ENCODE assay signal across 18 cellular contexts in genomic region chr3:17154941-17155340, GRCh38.
"Had no signal": no experiment of that assay in that cellular context is flagged by ENCODE, and none has a peak within 500 bp of the region (broad histone marks: within the 10 kb centered on the region; RNA-seq: fewer than 3 reads in every experiment).

No MANE protein-coding gene starts in this region.

- H3K27ac Mint-ChIP-seq: activated CD4-positive, alpha-beta T cell treated with anti-CD3 and anti-CD28 coated beads, Interleukin-2, amount 10 ng/mL, durations not matched to agents 24 days and 14 days; memory B cell had no signal

- H3K4me3 Mint-ChIP-seq: activated CD4-positive, alpha-beta T cell treated with anti-CD3 and anti-CD28 coated beads, Interleukin-2, amount 10 ng/mL, durations not matched to agents 24 days and 14 days; memory B cell; nephron progenitor cell had no signal

- H3K9me3 ChIP-seq: SK-N-SH, testis, vagina had no signal

- ATAC-seq: activated naive CD4-positive, alpha-beta T cell treated with anti-CD3 and anti-CD28 coated beads, Interleukin-2, amount 50 U/mL, for 72 hours; sciatic nerve had no signal

- H3K27me3 ChIP-seq: testis, vagina had no signal

- H3K27me3 Mint-ChIP-seq: activated CD4-positive, alpha-beta T cell treated with anti-CD3 and anti-CD28 coated beads, Interleukin-2, amount 10 ng/mL, durations not matched to agents 24 days and 14 days; memory B cell had no signal

- H3K4me1 Mint-ChIP-seq: nephron progenitor cell had no signal

- H3K4me3 ChIP-seq: smooth muscle cell, testis, vagina had no signal

- DNase-seq: activated CD4-positive, alpha-beta T cell treated with anti-CD3 and anti-CD28 coated beads, Interleukin-2, amount 10 ng/mL, durations not matched to agents 24 days and 14 days; cerebellar nuclear complex; erythroblast; foreskin fibroblast; hippocampal formation; nephron progenitor cell; SK-N-SH; stimulated activated CD4-positive, alpha-beta T cell treated with anti-CD3 and anti-CD28 coated beads, Interleukin-15, amount 100 ng/mL, for 24 hours; stimulated activated naive CD4-positive, alpha-beta T cell; testis; trophoblast cell had no signal

- H3K9ac ChIP-seq: parathyroid adenoma, SK-N-SH had no signal

- FAIRE-seq: astrocyte had no signal

- H3K4me1 ChIP-seq: parathyroid adenoma, vagina had no signal

- H3K27ac ChIP-seq: parathyroid adenoma, testis, vagina had no signal
